ENCODE assay signal across 13 cellular contexts in genomic region chr1:51635611-51636010, GRCh38. TPM values are rescaled to one million over a fixed set of nuclear protein-coding genes. Genes with fewer than 3 reads are reported as not detected.
DNase-seq lines count a peak whose midpoint lies in the region; ATAC-seq and TF ChIP-seq lines count a peak whose summit lies in the region.
"Had no signal": no experiment of that assay in that cellular context is flagged by ENCODE, and none has a peak within 500 bp of the region (broad histone marks: within the 10 kb centered on the region; RNA-seq: fewer than 3 reads in every experiment).

No MANE protein-coding gene starts in this region.

- no peak overlapping the region for H3K14ac ChIP-seq in IMR-90 (replicated peaks; ENCODE audit: low read depth, low read length)

- TF ChIP-seq POLR2A in IMR-90 (IDR thresholded peaks at IDR 0.05; ENCODE audit: low read depth, low read length) (no peak), gastrocnemius medialis (IDR thresholded peaks at IDR 0.05) (no peak)

- no CpG with 5 or more reads among the region's 3 CpGs for WGBS in IMR-90 (ENCODE audit: extremely low coverage in 2 of 2, insufficient read length in 1 of 2), 2 experiments

- H4K91ac ChIP-seq in IMR-90 (ENCODE audit: insufficient read depth, low read depth, low read length), result no peak overlapping the region

- H2AFZ ChIP-seq in IMR-90 (replicated peaks; ENCODE audit: low read length, poor library complexity), result no peak overlapping the region

- peaks cover 37 to 64% of the 10 kb centered on the region in 2 experiments for H3K79me1 ChIP-seq in IMR-90 (ENCODE audit: low read depth in 1 of 2, low read length in 2 of 2)

- no peak overlapping the region for H2AK5ac ChIP-seq in IMR-90 (ENCODE audit: low read depth, low read length)

- CTCF ChIA-PET in IMR-90 (lab: Yijun Ruan, JAX), result interaction anchor here (0.6 kb wide), 1 partner anchor 265 kb away, joined by 3 read pairs; no protein-coding TSS in a partner anchor

- in situ Hi-C loops in IMR-90 (cut with MboI; ENCODE audit: low sequenced_read_pairs) (no loop called here), gastrocnemius medialis (cut with MboI; ENCODE audit: low sequenced_read_pairs in 4 of 4) (loop anchor here in 2 of 4 donors (25.0 kb wide), 1 partner anchor 127 kb away; no protein-coding TSS in a partner anchor)

- H4K8ac ChIP-seq in IMR-90 (ENCODE audit: low read depth in 2 of 2, low read length in 2 of 2), result no peak overlapping the region

- 0 out of 3 replicates have a peak overlapping the region, but pooled peaks have one; percentile 25 for H2BK15ac ChIP-seq in IMR-90 (ENCODE audit: low read depth, low read length)

- ATAC-seq in IMR-90 (ENCODE audit: low read depth) (no peak), left colon (peak; percentile 17), gastrocnemius medialis (no peak), HG03439 (IDR thresholded peaks at IDR 0.05; ENCODE audit: unreplicated experiment) (no peak)

- no peak overlapping the region for H3K23ac ChIP-seq in IMR-90 (ENCODE audit: low read depth, low read length)

- peaks cover 7% of the 10 kb centered on the region; the same call in 1 of the 2 replicates for H3K4me1 ChIP-seq in IMR-90 (ENCODE audit: control insufficient read depth, insufficient read depth, low read length)
- H3K4me1 ChIP-seq in gastrocnemius medialis, result peaks cover 81 to 83% of the 10 kb centered on the region in 2 donors

- H3K9me1 ChIP-seq in IMR-90 (ENCODE audit: insufficient read depth, low read length), result peaks cover 5% of the 10 kb centered on the region

- no peak overlapping the region for H3K9ac ChIP-seq in IMR-90 (ENCODE audit: low read depth, low read length)
- H3K9ac ChIP-seq: BLaER1 had no signal

- dilution Hi-C loops in IMR-90 (cut with HindIII; ENCODE audit: low sequenced_read_pairs, unreplicated experiment), result no loop called here

- POLR2A ChIA-PET in IMR-90 (lab: Charles Lee; ENCODE audit: unreplicated experiment), result no interaction called here

- DNase-seq in IMR-90 (no peak), left colon (no peak), gastrocnemius medialis (no peak), NCI-H1436 (lab: John Stamatoyannopoulos, UW) (no peak)
- no peak for DNase-seq in activated naive CD4-positive, alpha-beta T cell treated with anti-CD3 and anti-CD28 coated beads, Interleukin-2, amount 50 U/mL, for 16 hours
- DNase-seq in stimulated activated naive CD4-positive, alpha-beta T cell treated with Interleukin-2 at 50 U/mL for 16 hours (lab: John Stamatoyannopoulos, UW), result no peak
- DNase-seq: AML-193; CD8-positive, alpha-beta memory T cell; DMS53; GOT3; H9 had no signal

- H3K27me3 ChIP-seq in IMR-90 (ENCODE audit: control insufficient read depth, insufficient read depth, low read length) (no peaks in the 10 kb centered on the region), gastrocnemius medialis (no peaks in the 10 kb centered on the region)
- H3K27me3 ChIP-seq: BLaER1 had no signal

- no TSS peak for BruUV-seq in IMR-90 (replicated peaks; lab: Mats Ljungman, UMichigan)

- peaks cover 3% of the 10 kb centered on the region; the same call in 1 of the 2 replicates for H4K20me1 ChIP-seq in IMR-90 (ENCODE audit: insufficient read depth, low read length)

- TF ChIP-seq CTCF in IMR-90 (conservative IDR thresholded peaks at IDR 0.05; ENCODE audit: low read depth, low read length), result no peak
- TF ChIP-seq CTCF in gastrocnemius medialis (IDR thresholded peaks at IDR 0.05 in 4 of 5, conservative IDR thresholded peaks at IDR 0.05 in 1 of 5), result no peak

- TF ChIP-seq RAD21 in IMR-90 (IDR thresholded peaks at IDR 0.05; ENCODE audit: low read length), result no peak

- peak overlapping the region; percentile 43 for H2BK5ac ChIP-seq in IMR-90 (ENCODE audit: low read depth, low read length, poor library complexity, severe bottlenecking)

- no peak overlapping the region for H3K4ac ChIP-seq in IMR-90 (ENCODE audit: low read depth, low read length)

- H2BK20ac ChIP-seq in IMR-90 (ENCODE audit: low read depth, low read length), result no peak overlapping the region

- H3K27ac ChIP-seq in IMR-90 (ENCODE audit: insufficient read depth, low read length) (no peak overlapping the region), gastrocnemius medialis (peak overlapping the region; percentile 75 to 99 (median 82))
- H3K27ac ChIP-seq: BLaER1 had no signal

- H2AK9ac ChIP-seq in IMR-90 (replicated peaks; ENCODE audit: low read depth, low read length, poor library complexity), result no peak overlapping the region

- H3K4me3 ChIP-seq in IMR-90 (ENCODE audit: insufficient read depth, low read depth, low read length) (no peak overlapping the region), gastrocnemius medialis (no peak overlapping the region)
- H3K4me3 ChIP-seq: BLaER1 had no signal

- H3K18ac ChIP-seq in IMR-90 (ENCODE audit: low read depth, low read length), result no peak overlapping the region

- H3K9me3 ChIP-seq in IMR-90 (ENCODE audit: control insufficient read depth, insufficient read depth, low read length) (no peaks in the 10 kb centered on the region), gastrocnemius medialis (no peaks in the 10 kb centered on the region)
- H3K9me3 ChIP-seq: BLaER1 had no signal

- no peaks in the 10 kb centered on the region for H3K36me3 ChIP-seq in IMR-90 (ENCODE audit: control insufficient read depth, insufficient read depth, low read length)
- H3K36me3 ChIP-seq in gastrocnemius medialis, result no peaks in the 10 kb centered on the region

- no peak overlapping the region for H3K4me2 ChIP-seq in IMR-90 (ENCODE audit: low read depth, low read length)

- no peak overlapping the region for H2BK120ac ChIP-seq in IMR-90 (ENCODE audit: low read depth, low read length)

- H3K56ac ChIP-seq in IMR-90 (ENCODE audit: extremely low read depth, insufficient read depth, low read length), result no peak overlapping the region

- intact Hi-C loops in IMR-90 (cut with micrococcal nuclease), result loop anchor here (10.0 kb wide), 1 partner anchor 369 kb away; no protein-coding TSS in a partner anchor
- intact Hi-C loops in left colon (cut with DNase I, micrococcal nuclease), result no loop called here
- intact Hi-C loops in gastrocnemius medialis (cut with DNase I; ENCODE audit: low total_unique reads), result no loop called here

- no peak overlapping the region for H4K5ac ChIP-seq in IMR-90 (ENCODE audit: low read depth, low read length)

TF ChIP-seq in IMR-90, 13 proteins besides CTCF, POLR2A, EP300 and RAD21:
- no peak for TF ChIP-seq NFE2L2 (IDR thresholded peaks at IDR 0.05; ENCODE audit: low read depth, low read length)
- TF ChIP-seq MAZ (IDR thresholded peaks at IDR 0.05; ENCODE audit: borderline replicate concordance, low read depth, low read length), result no peak

RNA-seq across cellular contexts. Expression of gene OSBPL9, which starts 18.7 kb away (rescaled TPM):
- total RNA-seq in IMR-90 (2012; rRNA removed) (98.9 and 127 TPM in 2 replicates), left colon (10 to 100 TPM; 51.2 to 52.2 TPM), gastrocnemius medialis (100 to 1,000 TPM in 3 of 4 donors, 10 to 100 TPM in 1; 65.8 to 206 (median 136) TPM)
- polyA plus RNA-seq in IMR-90 (2012; rRNA removed), result 38.1 and 51.4 TPM in 2 replicates
- 11.8 and 14.9 TPM in 2 replicates for polyA plus RNA-seq in IMR-90 (2012; cell fraction: cytosol; rRNA removed)
- polyA plus RNA-seq in IMR-90 (2012; cell fraction: nucleus; rRNA removed; ENCODE audit: low replicate concordance), result 15.3 and 74.5 TPM in 2 replicates
